Comparison of ENCODE assay signal across 17 cellular contexts in the genomic region with DNA sequence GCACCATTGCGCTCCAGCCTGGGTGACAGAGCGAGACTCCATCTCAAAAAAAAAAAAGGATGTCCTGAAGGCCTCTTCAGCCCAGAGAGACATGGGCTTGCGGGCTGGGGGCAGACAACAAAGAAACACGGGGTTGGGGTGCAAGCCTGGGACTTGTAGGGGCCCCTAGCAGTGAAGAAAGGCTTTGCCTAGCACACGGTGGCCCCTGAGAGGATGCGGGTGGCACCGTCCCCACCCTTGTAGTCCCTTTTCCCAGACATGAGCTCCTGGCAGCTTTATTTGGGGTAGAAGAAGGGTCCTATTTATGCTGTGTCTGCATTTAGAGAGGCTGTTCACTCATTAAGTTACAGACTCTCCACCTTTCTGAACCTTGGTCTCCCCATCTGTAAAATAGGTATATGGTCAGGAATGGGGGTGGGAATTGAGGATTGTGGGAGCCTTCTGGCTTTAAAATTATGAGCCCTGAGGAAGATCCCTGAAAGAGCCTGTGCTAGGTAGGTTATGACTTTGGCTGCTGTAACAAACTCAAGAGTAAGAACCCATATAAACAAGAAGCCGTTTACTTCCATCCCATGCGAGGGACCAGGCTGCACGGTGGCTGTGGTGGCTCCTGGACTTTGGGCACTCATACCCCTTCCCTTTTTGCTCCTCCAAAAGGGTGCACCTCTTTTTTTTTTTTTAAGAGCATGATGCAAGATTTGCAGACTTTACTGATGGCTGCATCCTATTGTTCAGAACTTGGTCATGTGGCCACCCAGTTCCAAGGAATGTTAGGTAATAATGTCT. TPM values are rescaled to one million over a fixed set of nuclear protein-coding genes. Genes with fewer than 3 reads are reported as not detected.
DNase-seq lines count a peak whose midpoint lies in the region; ATAC-seq and TF ChIP-seq lines count a peak whose summit lies in the region.
"Had no signal": no experiment of that assay in that cellular context is flagged by ENCODE, and none has a peak within 500 bp of the region (broad histone marks: within the 10 kb centered on the region; RNA-seq: fewer than 3 reads in every experiment).

No MANE protein-coding gene starts in this region.

- peak overlapping the region; percentile 52 for H4K91ac ChIP-seq in trophoblast cell (ENCODE audit: low read depth, low read length)

- no peak overlapping the region for H2BK120ac ChIP-seq in trophoblast cell (ENCODE audit: insufficient read depth, low read length, poor library complexity)

- peak; percentile 53 for DNase-seq in activated CD8-positive, alpha-beta memory T cell treated with anti-CD3 and anti-CD28 coated beads for 24 hours
- no peak for DNase-seq in activated CD8-positive, alpha-beta memory T cell treated with anti-CD3 and anti-CD28 coated beads, Interleukin-2, amount 50 U/mL, for 4 hours
- peak; percentile 22 for DNase-seq in ecto neural progenitor cell (ENCODE audit: low spot score)
- peak in 1 of 2 donors; percentile 14 for DNase-seq in trophoblast cell
- no peak for DNase-seq in NCI-H1436 treated with DMSO at 0.1 percent for 48 hours (lab: John Stamatoyannopoulos, UW)
- DNase-seq: cortex of kidney; GOT3; MM.1S; NCI-H2081 treated with DMSO at 0.1 percent for 48 hours; NCI-H748 treated with DMSO at 0.1 percent for 48 hours; stimulated activated CD4-positive, alpha-beta T cell treated with anti-CD3 and anti-CD28 coated beads, Interleukin-4, amount 100 ng/mL, for 24 hours had no signal

- H3K14ac ChIP-seq in trophoblast cell (ENCODE audit: low read length) = no peak overlapping the region

- H3K23ac ChIP-seq in trophoblast cell (ENCODE audit: low read length) = no peak overlapping the region

- H4K8ac ChIP-seq in trophoblast cell (ENCODE audit: low read depth, low read length) = no peak overlapping the region

- no peak for ATAC-seq in HG02840 (IDR thresholded peaks at IDR 0.05; ENCODE audit: low FRiP score, unreplicated experiment)
- ATAC-seq in GM18511 (IDR thresholded peaks at IDR 0.05; ENCODE audit: unreplicated experiment) = no peak

- H2BK12ac ChIP-seq in trophoblast cell (ENCODE audit: low read length) = no peak overlapping the region

- H3K4me2 ChIP-seq in Loucy (ENCODE audit: low read depth, low read length, poor library complexity, severe bottlenecking) (no peak overlapping the region), trophoblast cell (ENCODE audit: low read length) (no peak overlapping the region)

- H2AK5ac ChIP-seq in trophoblast cell (ENCODE audit: low read length) = no peak overlapping the region

- WGBS in trophoblast cell (ENCODE audit: extremely low coverage, insufficient coverage, insufficient read length) = no CpG with 5 or more reads among the region's 10 CpGs

- H3K9ac ChIP-seq in Loucy (ENCODE audit: low read depth, low read length, poor library complexity, severe bottlenecking) (peak overlapping the region; percentile 30), trophoblast cell (ENCODE audit: low read length) (no peak overlapping the region)

- H4K12ac ChIP-seq in trophoblast cell (ENCODE audit: low read depth, low read length) = no peak overlapping the region

- peaks cover 2% of the 10 kb centered on the region; the same call in 1 of the 2 replicates for H3F3A ChIP-seq in Loucy (ENCODE audit: low read depth)

- H3K36me3 ChIP-seq in Loucy (ENCODE audit: insufficient read depth, low read length) (no peaks in the 10 kb centered on the region), trophoblast cell (ENCODE audit: control insufficient read depth in 1 of 2, insufficient read depth in 2 of 2, low read length in 2 of 2) (no peaks in the 10 kb centered on the region)
- H3K36me3 ChIP-seq: ascending aorta, Peyer's patch, tibial nerve had no signal

- peak overlapping the region; percentile 38 for H2AFZ ChIP-seq in Loucy (ENCODE audit: low read length)
- H2AFZ ChIP-seq in trophoblast cell (ENCODE audit: insufficient read depth, low read length, poor library complexity) = no peak overlapping the region

- TF ChIP-seq CTCF in Loucy (conservative IDR thresholded peaks at IDR 0.05; ENCODE audit: low read length) = no peak

- H3K18ac ChIP-seq in trophoblast cell (ENCODE audit: low read length) = no peak overlapping the region

- no peaks in the 10 kb centered on the region for H3K27me3 ChIP-seq in Loucy (ENCODE audit: insufficient read depth, low read length, poor library complexity, severe bottlenecking)
- no peaks in the 10 kb centered on the region for H3K27me3 ChIP-seq in trophoblast cell (ENCODE audit: insufficient read depth, low read length)
- H3K27me3 ChIP-seq: ascending aorta, Peyer's patch had no signal

- H4K20me1 ChIP-seq in Loucy (ENCODE audit: insufficient read depth, low read length, poor library complexity, severe bottlenecking) = no peaks in the 10 kb centered on the region

- H3K4ac ChIP-seq in trophoblast cell (ENCODE audit: low read depth, low read length) = no peak overlapping the region

- H3K9me2 ChIP-seq in Loucy (replicated peaks; ENCODE audit: low read depth, low read length) = no peaks in the 10 kb centered on the region

- H3K4me3 ChIP-seq in Loucy (ENCODE audit: low read length, poor library complexity, severe bottlenecking) (no peak overlapping the region), trophoblast cell (ENCODE audit: low read depth, low read length) (no peak overlapping the region)
- H3K4me3 ChIP-seq: ascending aorta, Peyer's patch, tibial nerve had no signal

- H3K79me2 ChIP-seq in Loucy (ENCODE audit: insufficient read depth, low read length) = no peaks in the 10 kb centered on the region
- no peaks in the 10 kb centered on the region for H3K79me2 ChIP-seq in trophoblast cell (ENCODE audit: control insufficient read depth, insufficient read depth, low read length, poor library complexity)

- no peaks in the 10 kb centered on the region for H3K79me1 ChIP-seq in trophoblast cell (ENCODE audit: low read length)

- peaks cover 59% of the 10 kb centered on the region for H3K4me1 ChIP-seq in Loucy (ENCODE audit: insufficient read depth, low read length, poor library complexity, severe bottlenecking)
- H3K4me1 ChIP-seq in trophoblast cell (ENCODE audit: control insufficient read depth in 1 of 2, insufficient read depth in 2 of 2, low read length in 2 of 2) = peaks cover 0 to 4% of the 10 kb centered on the region in 2 experiments
- H3K4me1 ChIP-seq: ascending aorta had no signal

- no peak overlapping the region for H2BK5ac ChIP-seq in trophoblast cell (ENCODE audit: low read depth, low read length, poor library complexity)

- H3K9me3 ChIP-seq in Loucy (ENCODE audit: insufficient read depth, low read depth, low read length) = no peaks in the 10 kb centered on the region
- no peaks in the 10 kb centered on the region for H3K9me3 ChIP-seq in trophoblast cell (ENCODE audit: insufficient read depth, low read depth, low read length)
- H3K9me3 ChIP-seq: ascending aorta, Peyer's patch, tibial nerve had no signal

- H3K27ac ChIP-seq in trophoblast cell (ENCODE audit: low read depth, low read length) = no peak overlapping the region
- H3K27ac ChIP-seq: ascending aorta, tibial nerve had no signal

RNA-seq across cellular contexts. Expression of gene ADGRG1, which starts 20.6 kb away (rescaled TPM):
- polyA plus RNA-seq in trophoblast cell (2013) = 242 and 265 TPM in 2 replicates

Comparison
In these comparisons a context has a peak if more than half of its experiments do, and no peak if none do; other contexts are left out.
1. DNase-seq: peak in activated CD8-positive, alpha-beta memory T cell treated with anti-CD3 and anti-CD28 coated beads for 24 hours (single experiment) and ecto neural progenitor cell (single experiment); none in activated CD8-positive, alpha-beta memory T cell treated with anti-CD3 and anti-CD28 coated beads, Interleukin-2, amount 50 U/mL, for 4 hours (single experiment) and NCI-H1436 treated with DMSO at 0.1 percent for 48 hours (single experiment).